In the genomic region with DNA sequence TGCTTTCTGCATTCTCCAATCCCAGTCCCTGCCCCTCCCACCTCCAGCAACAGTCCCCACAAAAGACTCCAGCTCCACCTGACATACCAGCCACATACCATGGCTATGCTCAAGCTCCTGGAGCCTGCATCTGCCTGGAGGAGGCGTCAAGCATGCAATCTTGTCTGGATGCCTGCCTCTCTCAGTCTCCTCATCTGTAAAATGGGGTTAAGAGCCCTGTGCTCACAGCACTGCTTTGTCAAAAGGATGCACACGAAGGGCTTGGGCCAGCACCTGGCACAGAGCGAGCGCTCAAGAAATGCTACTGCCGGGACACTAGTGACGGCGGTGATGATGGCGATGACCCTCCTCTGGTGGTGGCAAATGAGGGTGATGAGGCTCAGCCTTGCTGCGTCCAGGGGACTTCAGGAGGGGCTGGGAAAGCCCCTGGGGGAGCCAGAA, we compare ENCODE assay signal across 24 cellular contexts.
DNase-seq lines count a peak whose midpoint lies in the region; ATAC-seq and TF ChIP-seq lines count a peak whose summit lies in the region.
"Had no signal": no experiment of that assay in that cellular context is flagged by ENCODE, and none has a peak within 500 bp of the region (broad histone marks: within the 10 kb centered on the region; RNA-seq: fewer than 3 reads in every experiment).

No MANE protein-coding gene starts in this region.

- intact Hi-C loops in posterior vena cava (cut with DNase I): no loop called here
- intact Hi-C loops in sciatic nerve (cut with DNase I): no loop called here

- TF ChIP-seq RAD21 in Ishikawa (IDR thresholded peaks at IDR 0.05; ENCODE audit: low read depth): no peak; the same call in 1 of the 2 replicates

- no peak for TF ChIP-seq EP300 in Ishikawa (IDR thresholded peaks at IDR 0.05; ENCODE audit: borderline replicate concordance)

- no peak for ATAC-seq in sciatic nerve
- ATAC-seq: GM12878; HCT116; stimulated activated naive CD8-positive, alpha-beta T cell treated with anti-CD3 and anti-CD28 coated beads, Interleukin-15, Interleukin-2, amounts not matched to agents 100 U/mL and 50 U/mL, for 24 hours had no signal

- DNase-seq in ELF-1 (ENCODE audit: low read depth, low spot score) (peak; percentile 83), iPS-NIHi11 (ENCODE audit: low spot score) (peak; percentile 61), posterior vena cava (ENCODE audit: low spot score) (peak; percentile 60), medulla oblongata (ENCODE audit: extremely low spot score) (no peak), hippocampal formation (lab: John Stamatoyannopoulos, UW) (no peak), sciatic nerve (ENCODE audit: low spot score) (no peak)
- DNase-seq: activated CD4-positive, alpha-beta T cell treated with anti-CD3 and anti-CD28 coated beads, Interleukin-2, amount 10 ng/mL, durations not matched to agents 24 days and 14 days; activated CD8-positive, alpha-beta memory T cell treated with anti-CD3 and anti-CD28 coated beads for 24 hours; activated T-cell treated with anti-CD3 and anti-CD28 coated beads, Interleukin-2, amount 50 U/mL, for 1 hour; DMS153; foreskin fibroblast; head of caudate nucleus; NCI-H1048; NCI-H1694 treated with DMSO at 0.1 percent for 48 hours; NCI-H446; NCI-H774; SJCRH30; small intestine; stimulated activated naive CD8-positive, alpha-beta T cell treated with anti-CD3 and anti-CD28 coated beads, Interleukin-15, Interleukin-2, amounts not matched to agents 100 U/mL and 50 U/mL, for 24 hours; T-helper 9 cell; testis had no signal

TF ChIP-seq in Ishikawa, 13 proteins besides CTCF, POLR2A, EP300 and RAD21:
- peak; percentile 84 for TF ChIP-seq TEAD4 (IDR thresholded peaks at IDR 0.05)
- TF ChIP-seq, protein P1, sequence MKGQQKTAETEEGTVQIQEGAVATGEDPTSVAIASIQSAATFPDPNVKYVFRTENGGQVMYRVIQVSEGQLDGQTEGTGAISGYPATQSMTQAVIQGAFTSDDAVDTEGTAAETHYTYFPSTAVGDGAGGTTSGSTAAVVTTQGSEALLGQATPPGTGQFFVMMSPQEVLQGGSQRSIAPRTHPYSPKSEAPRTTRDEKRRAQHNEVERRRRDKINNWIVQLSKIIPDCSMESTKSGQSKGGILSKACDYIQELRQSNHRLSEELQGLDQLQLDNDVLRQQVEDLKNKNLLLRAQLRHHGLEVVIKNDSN (IDR thresholded peaks at IDR 0.05): no peak
- no peak for TF ChIP-seq ZBTB7A (IDR thresholded peaks at IDR 0.05; ENCODE audit: low read depth)
- no peak for TF ChIP-seq TAF1 (IDR thresholded peaks at IDR 0.05; ENCODE audit: low read depth)

Comparison
In these comparisons a context has a peak if more than half of its experiments do, and no peak if none do; other contexts are left out.
1. DNase-seq: peak in ELF-1 (single experiment), iPS-NIHi11 (single experiment) and posterior vena cava (single experiment); none in medulla oblongata (single experiment), hippocampal formation (0 of 2) and sciatic nerve (single experiment).